ENCODE assay signal across 9 cellular contexts in the genomic region with DNA sequence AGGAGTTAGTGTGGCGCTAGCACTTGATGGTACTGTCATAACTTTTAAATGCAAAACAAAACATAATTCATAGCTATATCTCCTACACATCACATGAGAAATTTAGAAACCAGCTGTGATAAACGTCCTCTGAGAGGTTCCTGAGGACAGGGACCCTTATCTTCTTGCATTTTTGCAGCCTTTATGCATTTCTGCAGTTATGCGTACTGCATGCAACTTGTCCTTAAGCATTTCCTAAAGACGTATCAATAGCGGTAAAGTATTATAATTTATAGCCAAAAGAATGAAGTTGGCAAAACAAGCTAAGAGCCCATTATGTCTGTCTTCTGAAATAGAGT. TPM values are rescaled to one million over a fixed set of nuclear protein-coding genes. Genes with fewer than 3 reads are reported as not detected.
A peak's percentile ranks its signal among the peaks of the same experiment; 100 is the strongest.
DNase-seq lines count a peak whose midpoint lies in the region; ATAC-seq and TF ChIP-seq lines count a peak whose summit lies in the region.
"Had no signal": no experiment of that assay in that cellular context is flagged by ENCODE, and none has a peak within 500 bp of the region (broad histone marks: within the 10 kb centered on the region; RNA-seq: fewer than 3 reads in every experiment).

No MANE protein-coding gene starts in this region.

- CTCF ChIA-PET in activated CD4-positive, alpha-beta T cell treated with anti-CD3 and anti-CD28 coated beads, Interleukin-2, amount 10 ng/mL, durations not matched to agents 7 days and 5 days (lab: Charles Lee), result interaction anchor here (1.1 to 2.5 kb wide), 4 partner anchors 9 to 79 kb away, joined by 3 to 8 read pairs (median 4); no protein-coding TSS in a partner anchor

- no peaks in the 10 kb centered on the region for H3K9me3 Mint-ChIP-seq in activated CD4-positive, alpha-beta T cell treated with anti-CD3 and anti-CD28 coated beads, Interleukin-2, amount 10 ng/mL, durations not matched to agents 7 days and 5 days

- intact Hi-C loops in left lung (cut with DNase I), result loop anchor here in 1 of 2 donors (10.0 kb wide), 1 partner anchor 55 kb away; a partner anchor contains a TSS
- intact Hi-C loops in thyroid gland (cut with DNase I), result no loop called here

- DNase-seq in activated CD4-positive, alpha-beta T cell treated with anti-CD3 and anti-CD28 coated beads, Interleukin-2, amount 10 ng/mL, durations not matched to agents 7 days and 5 days, result no peak
- no peak for DNase-seq in activated CD4-positive, alpha-beta T cell treated with anti-CD3 and anti-CD28 coated beads, Interleukin-2, amount 50 U/mL, for 4 hours
- DNase-seq in amniotic epithelial cell (ENCODE audit: low read depth), result peak; percentile 48
- DNase-seq in left lung, result no peak
- DNase-seq in thyroid gland, result no peak
- no peak for DNase-seq in SIG-M5 treated with dmso at 0.1 percent for 504 hours (lab: John Stamatoyannopoulos, UW; ENCODE audit: unreplicated experiment)
- no peak for DNase-seq in retina

- no peak for TF ChIP-seq CTCF in left lung (IDR thresholded peaks at IDR 0.05)
- TF ChIP-seq CTCF in thyroid gland (IDR thresholded peaks at IDR 0.05), result no peak

- ATAC-seq in left lung, result no peak
- ATAC-seq in GM19455 (IDR thresholded peaks at IDR 0.05; ENCODE audit: unreplicated experiment), result no peak

- peak overlapping the region; percentile 83 to 85 for H3K4me3 ChIP-seq in left lung
- no peak overlapping the region for H3K4me3 ChIP-seq in thyroid gland (replicated peaks in 1 of 3)

- H3K27me3 Mint-ChIP-seq in activated CD4-positive, alpha-beta T cell treated with anti-CD3 and anti-CD28 coated beads, Interleukin-2, amount 10 ng/mL, durations not matched to agents 7 days and 5 days, result peaks cover 3% of the 10 kb centered on the region

- H3K36me3 Mint-ChIP-seq in activated CD4-positive, alpha-beta T cell treated with anti-CD3 and anti-CD28 coated beads, Interleukin-2, amount 10 ng/mL, durations not matched to agents 7 days and 5 days (ENCODE audit: low read depth), result peaks cover 4% of the 10 kb centered on the region

- H3K36me3 ChIP-seq in left lung (no peaks in the 10 kb centered on the region), thyroid gland (no peaks in the 10 kb centered on the region)

- H3K27me3 ChIP-seq in left lung, result no peaks in the 10 kb centered on the region
- H3K27me3 ChIP-seq in thyroid gland, result no peaks in the 10 kb centered on the region

- 47 to 56% methylated on average over 5 of the region's 5 CpGs for WGBS in thyroid gland, 2 donors

- no peak for TF ChIP-seq POLR2A in thyroid gland (IDR thresholded peaks at IDR 0.05)

- H3K27ac ChIP-seq in left lung (peak overlapping the region; percentile 83 to 84), thyroid gland (peak overlapping the region; percentile 85 to 89 (median 88))

- H3K4me1 ChIP-seq in left lung, result peaks cover 9 to 42% of the 10 kb centered on the region in 2 donors
- H3K4me1 ChIP-seq in thyroid gland, result peaks cover 0 to 7% of the 10 kb centered on the region in 2 donors

- H3K9me3 ChIP-seq in left lung, result no peaks in the 10 kb centered on the region
- H3K9me3 ChIP-seq in thyroid gland, result no peaks in the 10 kb centered on the region

- H3K4me3 Mint-ChIP-seq in activated CD4-positive, alpha-beta T cell treated with anti-CD3 and anti-CD28 coated beads, Interleukin-2, amount 10 ng/mL, durations not matched to agents 7 days and 5 days, result peak overlapping the region; percentile 99

- POLR2A ChIA-PET in activated CD4-positive, alpha-beta T cell treated with anti-CD3 and anti-CD28 coated beads, Interleukin-2, amount 10 ng/mL, durations not matched to agents 7 days and 5 days (lab: Charles Lee), result interaction anchor here (0.7 kb wide), 1 partner anchor 20 kb away, joined by 3 read pairs; no protein-coding TSS in a partner anchor

- peaks cover 58% of the 10 kb centered on the region for H3K4me1 Mint-ChIP-seq in activated CD4-positive, alpha-beta T cell treated with anti-CD3 and anti-CD28 coated beads, Interleukin-2, amount 10 ng/mL, durations not matched to agents 7 days and 5 days

- H3K27ac Mint-ChIP-seq in activated CD4-positive, alpha-beta T cell treated with anti-CD3 and anti-CD28 coated beads, Interleukin-2, amount 10 ng/mL, durations not matched to agents 7 days and 5 days, result peak overlapping the region; percentile 96

RNA-seq across cellular contexts. Expression of a gene that starts 1.7 kb away (rescaled TPM):
- total RNA-seq in activated CD4-positive, alpha-beta T cell treated with anti-CD3 and anti-CD28 coated beads, Interleukin-2, amount 10 ng/mL, durations not matched to agents 7 days and 5 days, result 10 to 100 TPM; 14.9 to 15.4 TPM
- total RNA-seq in left lung, result 10 to 100 TPM in 1 of 2 donors, 1 to 10 TPM in 1; 8.7 to 11.1 TPM
- 10 to 100 TPM; 22.7 to 32.1 (median 26.9) TPM for total RNA-seq in thyroid gland

RNA-seq across cellular contexts. Expression of a gene that starts 19.9 kb away (rescaled TPM):
- not detected for total RNA-seq in activated CD4-positive, alpha-beta T cell treated with anti-CD3 and anti-CD28 coated beads, Interleukin-2, amount 10 ng/mL, durations not matched to agents 7 days and 5 days
- not detected for total RNA-seq in left lung
- not detected for total RNA-seq in thyroid gland
- total RNA-seq: mucosa of gallbladder had no signal

RNA-seq across cellular contexts. Expression of a gene that starts 33.0 kb away (rescaled TPM):
- not detected for total RNA-seq in activated CD4-positive, alpha-beta T cell treated with anti-CD3 and anti-CD28 coated beads, Interleukin-2, amount 10 ng/mL, durations not matched to agents 7 days and 5 days
- total RNA-seq in left lung (not detected), thyroid gland (not detected)
- total RNA-seq: mucosa of gallbladder had no signal

RNA-seq across cellular contexts. Expression of a gene that starts 57.6 kb away (rescaled TPM):
- 10 to 100 TPM; 12.3 to 15.5 TPM for total RNA-seq in activated CD4-positive, alpha-beta T cell treated with anti-CD3 and anti-CD28 coated beads, Interleukin-2, amount 10 ng/mL, durations not matched to agents 7 days and 5 days
- total RNA-seq in left lung (10 to 100 TPM; 13.4 to 18.0 TPM), thyroid gland (10 to 100 TPM; 13.8 to 29.0 (median 15.4) TPM)

Comparison
In these comparisons a context has a peak if more than half of its experiments do, and no peak if none do; other contexts are left out.
1. H3K4me3 ChIP-seq: peak in left lung (2 of 2); none in thyroid gland (0 of 3).